In genomic region chr2:23606196-23606595, GRCh38 we compare ENCODE assay signal across 28 cellular contexts.
"Had no signal": no experiment of that assay in that cellular context is flagged by ENCODE, and none has a peak within 500 bp of the region (broad histone marks: within the 10 kb centered on the region; RNA-seq: fewer than 3 reads in every experiment).

No MANE protein-coding gene starts in this region.

- H3K9me2 ChIP-seq: SK-N-SH had no signal

- H3K4me3 Mint-ChIP-seq: activated CD4-positive, alpha-beta memory T cell treated with anti-CD3 and anti-CD28 coated beads, Interleukin-2, amount 10 ng/mL, durations not matched to agents 7 days and 5 days; activated CD4-positive, alpha-beta T cell treated with anti-CD3 and anti-CD28 coated beads for 36 hours; activated naive CD4-positive, alpha-beta T cell treated with anti-CD3 and anti-CD28 coated beads, Interleukin-2, amount 50 U/mL, for 24 hours; activated naive CD8-positive, alpha-beta T cell treated with anti-CD3 and anti-CD28 coated beads, Interleukin-2, amount 50 U/mL, for 24 hours; activated T-cell treated with anti-CD3 and anti-CD28 coated beads, Interleukin-2, amount 50 U/mL, for 72 hours had no signal

- H3K4me2 ChIP-seq: SK-N-SH had no signal

- H3K27me3 ChIP-seq: ascending aorta, body of pancreas, SJCRH30 had no signal

- H3K9me3 Mint-ChIP-seq: activated CD4-positive, alpha-beta memory T cell treated with anti-CD3 and anti-CD28 coated beads, Interleukin-2, amount 10 ng/mL, durations not matched to agents 7 days and 5 days; activated naive CD4-positive, alpha-beta T cell treated with anti-CD3 and anti-CD28 coated beads, Interleukin-2, amount 50 U/mL, for 24 hours; activated naive CD8-positive, alpha-beta T cell treated with anti-CD3 and anti-CD28 coated beads, Interleukin-2, amount 50 U/mL, for 24 hours had no signal

- H3K4me3 ChIP-seq: ascending aorta, body of pancreas, SJCRH30 had no signal

- H3K27me3 Mint-ChIP-seq: activated naive CD4-positive, alpha-beta T cell treated with anti-CD3 and anti-CD28 coated beads, Interleukin-2, amount 50 U/mL, for 24 hours had no signal

- H3K4me1 ChIP-seq: ascending aorta, body of pancreas had no signal

- H3K4me1 Mint-ChIP-seq: activated CD4-positive, alpha-beta memory T cell treated with anti-CD3 and anti-CD28 coated beads, Interleukin-2, amount 10 ng/mL, durations not matched to agents 7 days and 5 days; activated CD4-positive, alpha-beta T cell treated with anti-CD3 and anti-CD28 coated beads for 36 hours; activated naive CD4-positive, alpha-beta T cell treated with anti-CD3 and anti-CD28 coated beads, Interleukin-2, amount 50 U/mL, for 24 hours; activated naive CD8-positive, alpha-beta T cell treated with anti-CD3 and anti-CD28 coated beads, Interleukin-2, amount 50 U/mL, for 24 hours had no signal

- H3K27ac Mint-ChIP-seq: activated CD4-positive, alpha-beta memory T cell treated with anti-CD3 and anti-CD28 coated beads, Interleukin-2, amount 10 ng/mL, durations not matched to agents 7 days and 5 days; activated CD4-positive, alpha-beta T cell treated with anti-CD3 and anti-CD28 coated beads for 36 hours; activated naive CD4-positive, alpha-beta T cell treated with anti-CD3 and anti-CD28 coated beads, Interleukin-2, amount 50 U/mL, for 24 hours; activated naive CD8-positive, alpha-beta T cell treated with anti-CD3 and anti-CD28 coated beads, Interleukin-2, amount 50 U/mL, for 24 hours; activated T-cell treated with anti-CD3 and anti-CD28 coated beads, Interleukin-2, amount 50 U/mL, for 72 hours; activated T-helper 2 cell treated with anti-CD3 and anti-CD28 coated beads, Interferon-gamma antibody, Interleukin-2, Interleukin-4, amounts not matched to agents 10 μg/mL and 5 μg/mL and 100 μg/mL, durations not matched to agents 14 hours and 24 hours and 36 hours had no signal

- ATAC-seq: activated CD4-positive, alpha-beta T cell treated with anti-CD3 and anti-CD28 coated beads for 36 hours; body of pancreas; Panc1; Right ventricle myocardium inferior had no signal

- DNase-seq: activated CD4-positive, alpha-beta memory T cell treated with anti-CD3 and anti-CD28 coated beads, Interleukin-2, amount 10 ng/mL, durations not matched to agents 7 days and 5 days; activated CD4-positive, alpha-beta T cell treated with anti-CD3 and anti-CD28 coated beads for 36 hours; activated CD4-positive, alpha-beta T cell treated with anti-CD3 and anti-CD28 coated beads, Interleukin-2, amount 50 U/mL, for 1 hour; activated naive CD8-positive, alpha-beta T cell treated with anti-CD3 and anti-CD28 coated beads, Interleukin-2, amount 50 U/mL, for 24 hours; activated T-cell treated with anti-CD3 and anti-CD28 coated beads, Interleukin-2, amount 50 U/mL, for 72 hours; amniotic stem cell; body of pancreas; central memory CD4-positive, alpha-beta T cell; Karpas-422; MM.1S; NCI-H1105 treated with DMSO at 0.1 percent for 48 hours; NCI-H1436 treated with DMSO at 0.1 percent for 48 hours; NCI-H187; NCI-H2081; NCI-H510A treated with DMSO at 0.1 percent for 48 hours; NCI-H69; NK-92 treated with Interleukin-12 subunit alpha and Interleukin-12 subunit beta, amount 100 ng/mL, for 24 hours; OCI-M1; RPMI8226; SK-N-SH; T-helper 1 cell had no signal

- H3K36me3 ChIP-seq: ascending aorta had no signal

- H3K27ac ChIP-seq: ascending aorta, body of pancreas, SJCRH30, VCaP had no signal
